In the genomic region with DNA sequence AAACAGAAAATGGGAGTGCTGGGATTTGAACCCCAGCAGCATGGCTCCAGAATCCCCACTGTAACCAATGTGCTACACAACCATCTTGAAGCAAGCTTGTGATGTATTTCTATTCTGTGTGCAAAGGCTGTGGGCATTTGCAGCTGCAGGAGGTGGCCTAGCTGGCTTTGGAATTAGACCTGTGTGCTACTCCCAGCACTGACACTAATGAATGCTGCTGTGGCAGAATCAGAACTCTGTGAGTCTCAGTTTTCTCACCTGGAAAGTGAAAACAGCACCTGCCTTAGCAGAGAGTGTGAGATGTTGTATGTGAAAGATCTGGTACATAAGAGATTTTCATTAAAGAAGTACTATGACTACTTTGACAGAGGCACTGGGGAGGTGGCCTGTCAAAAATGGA, we compare ENCODE assay signal across 21 cellular contexts. TPM values are rescaled to one million over a fixed set of nuclear protein-coding genes. Genes with fewer than 3 reads are reported as not detected.
DNase-seq lines count a peak whose midpoint lies in the region; ATAC-seq and TF ChIP-seq lines count a peak whose summit lies in the region.
"Had no signal": no experiment of that assay in that cellular context is flagged by ENCODE, and none has a peak within 500 bp of the region (broad histone marks: within the 10 kb centered on the region; RNA-seq: fewer than 3 reads in every experiment).

No MANE protein-coding gene starts in this region.

- H3K4me3 ChIP-seq in HUES64 (ENCODE audit: low read length) (no peak overlapping the region), trophoblast cell (ENCODE audit: low read depth, low read length) (no peak overlapping the region), thyroid gland (replicated peaks in 1 of 3) (no peak overlapping the region)

- H3K14ac ChIP-seq in trophoblast cell (ENCODE audit: low read length): peak overlapping the region; percentile 65

- peaks cover 3% of the 10 kb centered on the region for H3K79me2 ChIP-seq in trophoblast cell (ENCODE audit: control insufficient read depth, insufficient read depth, low read length, poor library complexity)

- H2BK5ac ChIP-seq in trophoblast cell (ENCODE audit: low read depth, low read length, poor library complexity): peak overlapping the region; percentile 71

- H3K36me3 Mint-ChIP-seq in activated naive CD4-positive, alpha-beta T cell treated with anti-CD3 and anti-CD28 coated beads, Interleukin-2, amount 10 ng/mL, durations not matched to agents 7 days and 5 days: no peaks in the 10 kb centered on the region

- intact Hi-C loops in thyroid gland (cut with DNase I): no loop called here

- peak overlapping the region; percentile 78 for H4K8ac ChIP-seq in trophoblast cell (ENCODE audit: low read depth, low read length)

- H2AK5ac ChIP-seq in trophoblast cell (ENCODE audit: low read length): peak overlapping the region; percentile 85

- no peak overlapping the region for H3K27ac Mint-ChIP-seq in activated naive CD4-positive, alpha-beta T cell treated with anti-CD3 and anti-CD28 coated beads, Interleukin-2, amount 10 ng/mL, durations not matched to agents 7 days and 5 days
- H3K27ac Mint-ChIP-seq: B cell had no signal

- H3K9ac ChIP-seq in HUES64 (ENCODE audit: low read depth, low read length) (no peak overlapping the region), trophoblast cell (ENCODE audit: low read length) (no peak overlapping the region)

- peak; percentile 7 for DNase-seq in activated naive CD4-positive, alpha-beta T cell treated with anti-CD3 and anti-CD28 coated beads, Interleukin-2, amount 10 ng/mL, durations not matched to agents 7 days and 5 days
- DNase-seq in activated naive CD4-positive, alpha-beta T cell treated with Interleukin-2 at 50 U/mL for 16 hours: no peak
- DNase-seq in erythroblast (lab: John Stamatoyannopoulos, UW) (peak; percentile 46 to 53), trophoblast cell (no peak), GOT3 (lab: John Stamatoyannopoulos, UW) (no peak), thyroid gland (no peak)
- DNase-seq: COR-L47, DMS153, GDM1, KBM-7, MV-4-11, NCI-H1417, NCI-H187, NCI-H2107, NCI-H2227 treated with DMSO at 0.1 percent for 48 hours, SHP77 treated with DMSO at 0.1 percent for 48 hours had no signal

- H3K4me1 Mint-ChIP-seq in activated naive CD4-positive, alpha-beta T cell treated with anti-CD3 and anti-CD28 coated beads, Interleukin-2, amount 10 ng/mL, durations not matched to agents 7 days and 5 days: peaks cover 2% of the 10 kb centered on the region

- peak overlapping the region; percentile 10 for H3K18ac ChIP-seq in trophoblast cell (ENCODE audit: low read length)

- peaks cover 17% of the 10 kb centered on the region for H3K27me3 Mint-ChIP-seq in activated naive CD4-positive, alpha-beta T cell treated with anti-CD3 and anti-CD28 coated beads, Interleukin-2, amount 10 ng/mL, durations not matched to agents 7 days and 5 days
- H3K27me3 Mint-ChIP-seq: B cell had no signal

- peak overlapping the region; percentile 26 for H3K4ac ChIP-seq in trophoblast cell (ENCODE audit: low read depth, low read length)

- no peak overlapping the region for H3K4me3 Mint-ChIP-seq in activated naive CD4-positive, alpha-beta T cell treated with anti-CD3 and anti-CD28 coated beads, Interleukin-2, amount 10 ng/mL, durations not matched to agents 7 days and 5 days
- H3K4me3 Mint-ChIP-seq: B cell had no signal

- TF ChIP-seq CTCF in thyroid gland (IDR thresholded peaks at IDR 0.05): no peak

- peaks cover 40% of the 10 kb centered on the region for H3K79me1 ChIP-seq in trophoblast cell (ENCODE audit: low read length)

- no peak overlapping the region for H3K4me2 ChIP-seq in trophoblast cell (ENCODE audit: low read length)

- H2BK12ac ChIP-seq in trophoblast cell (ENCODE audit: low read length): peak overlapping the region; percentile 84

- no peaks in the 10 kb centered on the region for H3K36me3 ChIP-seq in HUES64 (ENCODE audit: insufficient read depth, low read length)
- H3K36me3 ChIP-seq in trophoblast cell (ENCODE audit: control insufficient read depth in 1 of 2, insufficient read depth in 2 of 2, low read length in 2 of 2): no peaks in the 10 kb centered on the region
- no peaks in the 10 kb centered on the region for H3K36me3 ChIP-seq in thyroid gland

- peak overlapping the region; percentile 94 for H2BK120ac ChIP-seq in trophoblast cell (ENCODE audit: insufficient read depth, low read length, poor library complexity)

- CTCF ChIA-PET in activated naive CD4-positive, alpha-beta T cell treated with anti-CD3 and anti-CD28 coated beads, Interleukin-2, amount 10 ng/mL, durations not matched to agents 7 days and 5 days (lab: Charles Lee): interaction anchor here (0.8 kb wide), 1 partner anchor 61 kb away, joined by 3 read pairs; no protein-coding TSS in a partner anchor

- H3K27me3 ChIP-seq in HUES64 (ENCODE audit: insufficient read depth, low read length): no peaks in the 10 kb centered on the region
- H3K27me3 ChIP-seq in trophoblast cell (ENCODE audit: insufficient read depth, low read length): no peaks in the 10 kb centered on the region
- no peaks in the 10 kb centered on the region for H3K27me3 ChIP-seq in thyroid gland

- H4K91ac ChIP-seq in trophoblast cell (ENCODE audit: low read depth, low read length): peak overlapping the region; percentile 91

- no peak for TF ChIP-seq POLR2A in erythroblast (IDR thresholded peaks at IDR 0.05; ENCODE audit: low read length)
- TF ChIP-seq POLR2A in thyroid gland (IDR thresholded peaks at IDR 0.05): no peak

- no peak overlapping the region for H4K12ac ChIP-seq in trophoblast cell (ENCODE audit: low read depth, low read length)

- H3K23ac ChIP-seq in trophoblast cell (ENCODE audit: low read length): no peak overlapping the region

- peaks cover 17% of the 10 kb centered on the region for H3K4me1 ChIP-seq in HUES64 (ENCODE audit: insufficient read depth, low read length)
- peaks cover 19 to 24% of the 10 kb centered on the region in 2 experiments for H3K4me1 ChIP-seq in trophoblast cell (ENCODE audit: control insufficient read depth in 1 of 2, insufficient read depth in 2 of 2, low read length in 2 of 2)
- H3K4me1 ChIP-seq in thyroid gland: no peaks in the 10 kb centered on the region

- peaks cover 6% of the 10 kb centered on the region for H3K9me3 Mint-ChIP-seq in activated naive CD4-positive, alpha-beta T cell treated with anti-CD3 and anti-CD28 coated beads, Interleukin-2, amount 10 ng/mL, durations not matched to agents 7 days and 5 days

- ATAC-seq in GM18870 (IDR thresholded peaks at IDR 0.05; ENCODE audit: unreplicated experiment): no peak
- ATAC-seq: HCT116 had no signal

- H2AFZ ChIP-seq in trophoblast cell (ENCODE audit: insufficient read depth, low read length, poor library complexity): no peak overlapping the region

- H3K9me3 ChIP-seq in HUES64 (ENCODE audit: insufficient read depth, low read depth, low read length): peaks cover 8% of the 10 kb centered on the region; the same call in 1 of the 2 replicates
- peaks cover 7% of the 10 kb centered on the region for H3K9me3 ChIP-seq in trophoblast cell (ENCODE audit: insufficient read depth, low read depth, low read length)
- no peaks in the 10 kb centered on the region for H3K9me3 ChIP-seq in thyroid gland

- H3K27ac ChIP-seq in HUES64 (ENCODE audit: low read depth, low read length): peak overlapping the region; percentile 15; the same call in 1 of the 2 replicates
- peak overlapping the region; percentile 94 for H3K27ac ChIP-seq in trophoblast cell (ENCODE audit: low read depth, low read length)
- no peak overlapping the region for H3K27ac ChIP-seq in thyroid gland
- H3K27ac ChIP-seq: 22Rv1 had no signal

RNA-seq across cellular contexts. Expression of gene SMAD6, which starts 21.5 kb away (rescaled TPM):
- polyA plus RNA-seq in HUES64 (2013, experiment 1 of 2): 3.8 TPM
- 4.2 TPM for polyA plus RNA-seq in HUES64 (2013, experiment 2 of 2)
- 29.5 and 30.6 TPM in 2 replicates for polyA plus RNA-seq in trophoblast cell (2013)
- 100 to 1,000 TPM in 1 of 4 donors, 10 to 100 TPM in 3; 59.3 to 118 (median 62.3) TPM for total RNA-seq in thyroid gland

Comparison
In these comparisons a context has a peak if more than half of its experiments do, and no peak if none do; other contexts are left out.
1. DNase-seq: peak in activated naive CD4-positive, alpha-beta T cell treated with anti-CD3 and anti-CD28 coated beads, Interleukin-2, amount 10 ng/mL, durations not matched to agents 7 days and 5 days (single experiment) and erythroblast (2 of 2); none in activated naive CD4-positive, alpha-beta T cell treated with Interleukin-2 at 50 U/mL for 16 hours (single experiment), trophoblast cell (0 of 2), GOT3 (single experiment) and thyroid gland (0 of 2).
2. H3K27ac ChIP-seq: peak in HUES64 (single experiment) and trophoblast cell (single experiment); none in thyroid gland (0 of 3).